Comparison of ENCODE assay signal across 19 cellular contexts in genomic region chrX:4225086-4225485, GRCh38.
DNase-seq lines count a peak whose midpoint lies in the region; ATAC-seq and TF ChIP-seq lines count a peak whose summit lies in the region.
"Had no signal": no experiment of that assay in that cellular context is flagged by ENCODE, and none has a peak within 500 bp of the region (broad histone marks: within the 10 kb centered on the region; RNA-seq: fewer than 3 reads in every experiment).

No MANE protein-coding gene starts in this region.

- no peak for TF ChIP-seq CTCF in HFFc6 (IDR thresholded peaks at IDR 0.05)
- TF ChIP-seq CTCF in hepatocyte (IDR thresholded peaks at IDR 0.05; ENCODE audit: poor library complexity) = no peak
- TF ChIP-seq CTCF in CD4-positive, alpha-beta T cell (IDR thresholded peaks at IDR 0.05) = no peak
- TF ChIP-seq CTCF in lower lobe of right lung (IDR thresholded peaks at IDR 0.05) = no peak

- no peak overlapping the region for H3K9ac ChIP-seq in adipocyte (ENCODE audit: low read length)
- H3K9ac ChIP-seq: BLaER1 had no signal

- H3K27ac ChIP-seq in hepatocyte (no peak overlapping the region), lower lobe of right lung (no peak overlapping the region)
- no peak overlapping the region for H3K27ac ChIP-seq in CD4-positive, alpha-beta T cell (ENCODE audit: low read depth, low read length)
- H3K27ac ChIP-seq: BLaER1 had no signal

- no peaks in the 10 kb centered on the region for H3K4me1 Mint-ChIP-seq in HFFc6 (ENCODE audit: low read depth)
- no peaks in the 10 kb centered on the region for H3K4me1 Mint-ChIP-seq in CD4-positive, alpha-beta T cell (ENCODE audit: low read depth)
- H3K4me1 Mint-ChIP-seq: CD14-positive monocyte; CD8-positive, alpha-beta memory T cell had no signal

- no peaks in the 10 kb centered on the region for H3K9me2 ChIP-seq in hepatocyte (replicated peaks; ENCODE audit: insufficient read depth)

- H3K9me3 Mint-ChIP-seq in HFFc6 = peaks cover 12% of the 10 kb centered on the region
- peaks cover 3% of the 10 kb centered on the region for H3K9me3 Mint-ChIP-seq in CD4-positive, alpha-beta T cell

- H2AFZ ChIP-seq in hepatocyte = no peak overlapping the region

- H3K4me3 Mint-ChIP-seq in HFFc6 = no peak overlapping the region
- no peak overlapping the region for H3K4me3 Mint-ChIP-seq in CD4-positive, alpha-beta T cell
- H3K4me3 Mint-ChIP-seq: CD14-positive monocyte; CD8-positive, alpha-beta memory T cell; H9 had no signal

- H3K4me2 ChIP-seq in hepatocyte = no peak overlapping the region
- H3K4me2 ChIP-seq: BLaER1 had no signal

- ATAC-seq in CD4-positive, alpha-beta T cell (ENCODE audit: poor library complexity) = no peak
- ATAC-seq in lower lobe of right lung = no peak
- ATAC-seq: GM12878 had no signal

- no peaks in the 10 kb centered on the region for H3K9me3 ChIP-seq in adipocyte (ENCODE audit: control insufficient read depth, low read length)
- no peaks in the 10 kb centered on the region for H3K9me3 ChIP-seq in hepatocyte (ENCODE audit: low read depth)
- no peaks in the 10 kb centered on the region for H3K9me3 ChIP-seq in CD4-positive, alpha-beta T cell (ENCODE audit: control insufficient read depth, low read length)
- H3K9me3 ChIP-seq in lower lobe of right lung = no peaks in the 10 kb centered on the region
- H3K9me3 ChIP-seq: BLaER1 had no signal

- H4K20me1 ChIP-seq in hepatocyte (ENCODE audit: insufficient read depth, poor library complexity, severe bottlenecking) = no peaks in the 10 kb centered on the region
- H4K20me1 ChIP-seq: BLaER1 had no signal

- H3K4me3 ChIP-seq in adipocyte (ENCODE audit: low read length) = no peak overlapping the region
- no peak overlapping the region for H3K4me3 ChIP-seq in hepatocyte
- no peak overlapping the region for H3K4me3 ChIP-seq in lower lobe of right lung
- H3K4me3 ChIP-seq: BLaER1, GM12878 had no signal

- CTCF ChIA-PET in CD4-positive, alpha-beta T cell (lab: Charles Lee) = no interaction called here

- POLR2A ChIA-PET in CD4-positive, alpha-beta T cell (lab: Charles Lee) = no interaction called here

- H3K27me3 ChIP-seq in adipocyte (replicated peaks; ENCODE audit: control insufficient read depth, insufficient read depth, low read length) = no peaks in the 10 kb centered on the region
- H3K27me3 ChIP-seq in hepatocyte = no peaks in the 10 kb centered on the region
- no peaks in the 10 kb centered on the region for H3K27me3 ChIP-seq in CD4-positive, alpha-beta T cell (ENCODE audit: control insufficient read depth, insufficient read depth, low read length)
- H3K27me3 ChIP-seq in lower lobe of right lung (ENCODE audit: low read depth) = no peaks in the 10 kb centered on the region
- H3K27me3 ChIP-seq: BLaER1 had no signal

- intact Hi-C loops in CD4-positive, alpha-beta T cell (cut with DNase I, micrococcal nuclease) = no loop called here
- intact Hi-C loops in lower lobe of right lung (cut with DNase I) = no loop called here

- no peak overlapping the region for H3K27ac Mint-ChIP-seq in HFFc6
- H3K27ac Mint-ChIP-seq in CD4-positive, alpha-beta T cell = no peak overlapping the region
- H3K27ac Mint-ChIP-seq: CD14-positive monocyte; CD8-positive, alpha-beta memory T cell; H9 had no signal

- no peaks in the 10 kb centered on the region for H3K36me3 ChIP-seq in adipocyte (ENCODE audit: control insufficient read depth, insufficient read depth, low read length, severe bottlenecking)
- H3K36me3 ChIP-seq in hepatocyte (replicated peaks; ENCODE audit: insufficient read depth, low read depth) = no peaks in the 10 kb centered on the region
- no peaks in the 10 kb centered on the region for H3K36me3 ChIP-seq in lower lobe of right lung
- H3K36me3 ChIP-seq: BLaER1 had no signal

- H3K27me3 Mint-ChIP-seq in HFFc6 (ENCODE audit: insufficient read depth) = no peaks in the 10 kb centered on the region
- no peaks in the 10 kb centered on the region for H3K27me3 Mint-ChIP-seq in CD4-positive, alpha-beta T cell

- H3K4me1 ChIP-seq in adipocyte (ENCODE audit: control insufficient read depth, insufficient read depth, low read length) (no peaks in the 10 kb centered on the region), hepatocyte (ENCODE audit: insufficient read depth) (no peaks in the 10 kb centered on the region), lower lobe of right lung (no peaks in the 10 kb centered on the region)
- H3K4me1 ChIP-seq: BLaER1 had no signal

- DNase-seq in HFFc6 (peak; percentile 3), NCI-H1048 (lab: John Stamatoyannopoulos, UW) (peak; percentile 18), adipocyte (ENCODE audit: low read depth) (peak; percentile 1), hepatocyte (ENCODE audit: low spot score) (peak; percentile 10), cerebellum (ENCODE audit: low spot score) (no peak), lower lobe of right lung (no peak), hypothalamus (lab: John Stamatoyannopoulos, UW) (no peak)
- DNase-seq in CD4-positive, alpha-beta T cell = no peak
- DNase-seq: 8988T; CD8-positive, alpha-beta memory T cell; COR-L47; DMS 273 treated with DMSO at 0.1 percent for 48 hours; DMS53; DND-41; EL; H9 had no signal

- WGBS in hepatocyte (ENCODE audit: low lambda C conversion rate, missing lambda C conversion rate) = 47% methylated on average over 2 of the region's 2 CpGs

- H3K79me2 ChIP-seq in hepatocyte = no peaks in the 10 kb centered on the region

- H3K36me3 Mint-ChIP-seq in HFFc6 (ENCODE audit: low read depth) = no peaks in the 10 kb centered on the region
- H3K36me3 Mint-ChIP-seq in CD4-positive, alpha-beta T cell (ENCODE audit: low read depth) = no peaks in the 10 kb centered on the region
- H3K36me3 Mint-ChIP-seq: CD14-positive monocyte; CD8-positive, alpha-beta memory T cell had no signal

Comparison
In these comparisons a context has a peak if more than half of its experiments do, and no peak if none do; other contexts are left out.
1. DNase-seq: peak in HFFc6 (single experiment), NCI-H1048 (single experiment), adipocyte (single experiment) and hepatocyte (single experiment); none in cerebellum (single experiment), CD4-positive, alpha-beta T cell (0 of 10), lower lobe of right lung (single experiment) and hypothalamus (0 of 51).